In the genomic region with DNA sequence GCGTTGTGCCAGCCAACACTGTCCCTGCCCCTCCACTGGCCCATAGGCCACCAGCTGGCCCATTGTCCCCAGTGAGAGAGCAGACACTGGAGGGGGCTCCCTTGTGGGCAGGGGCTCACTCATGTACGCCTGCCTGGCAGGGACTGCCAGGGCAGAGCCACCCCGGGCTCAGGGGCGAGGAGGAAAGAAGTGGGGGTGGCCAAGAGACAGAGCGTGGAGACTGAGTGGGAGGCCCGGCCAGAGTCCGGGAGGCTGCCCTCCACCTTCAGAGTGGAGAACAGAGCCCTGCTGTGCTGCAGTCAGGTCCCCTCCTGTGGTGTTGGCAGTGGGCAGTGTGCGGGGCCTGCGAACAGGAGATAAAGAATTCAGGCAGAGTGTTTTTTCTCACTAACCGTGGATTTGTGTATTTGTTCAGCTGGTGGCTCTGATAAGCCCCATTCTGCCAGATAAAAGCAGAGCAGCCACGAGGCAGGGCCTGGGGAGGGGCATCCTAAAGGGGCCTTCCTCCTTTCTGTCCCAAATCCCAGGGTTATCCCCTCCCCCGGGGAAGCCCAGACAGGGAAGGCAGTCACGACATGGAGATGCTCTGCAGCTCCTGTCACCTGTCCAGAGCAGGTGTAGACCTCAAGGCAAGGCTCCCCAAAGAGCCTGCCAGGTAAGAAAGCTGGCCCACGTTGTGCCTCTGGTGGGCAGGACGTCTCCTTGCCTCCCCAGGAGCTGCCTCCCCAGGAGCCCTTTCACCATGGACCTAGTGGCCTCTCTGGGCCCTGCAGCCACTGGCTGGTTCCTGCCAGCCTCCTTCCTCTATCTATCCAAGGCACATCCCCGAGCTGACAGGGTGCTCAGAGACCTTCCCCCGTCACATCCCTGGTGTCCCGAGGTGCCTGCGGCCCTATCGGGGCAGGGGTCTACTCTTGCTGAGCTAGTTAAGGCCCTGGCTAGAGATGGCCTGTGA, we compare ENCODE assay signal across 11 cellular contexts. TPM values are rescaled to one million over a fixed set of nuclear protein-coding genes. Genes with fewer than 3 reads are reported as not detected.
DNase-seq lines count a peak whose midpoint lies in the region; ATAC-seq, FAIRE-seq and TF ChIP-seq lines count a peak whose summit lies in the region.
"Had no signal": no experiment of that assay in that cellular context is flagged by ENCODE, and none has a peak within 500 bp of the region (broad histone marks: within the 10 kb centered on the region; RNA-seq: fewer than 3 reads in every experiment).

No MANE protein-coding gene starts in this region.

- intact Hi-C loops in pancreas (cut with DNase I), result loop anchor here in 1 of 3 donors (10.0 kb wide), 1 partner anchor 85 kb away; no protein-coding TSS in a partner anchor
- intact Hi-C loops in CD4-positive, alpha-beta T cell (cut with DNase I, micrococcal nuclease), result no loop called here

- H3K27ac ChIP-seq in 22Rv1 (peak overlapping the region; percentile 39; the same call in 1 of the 2 replicates), coronary artery (peak overlapping the region; percentile 40 to 80), pancreas (no peak overlapping the region)
- no peak overlapping the region for H3K27ac ChIP-seq in CD4-positive, alpha-beta T cell (ENCODE audit: low read depth, low read length)

- peak; percentile 25 to 67 (median 61) for ATAC-seq in pancreas
- ATAC-seq in CD4-positive, alpha-beta T cell (ENCODE audit: poor library complexity), result no peak
- ATAC-seq in GM19351 (IDR thresholded peaks at IDR 0.05; ENCODE audit: unreplicated experiment), result no peak
- ATAC-seq: natural killer cell had no signal

- no peaks in the 10 kb centered on the region for H3K36me3 Mint-ChIP-seq in CD4-positive, alpha-beta T cell (ENCODE audit: low read depth)
- H3K36me3 Mint-ChIP-seq: natural killer cell had no signal

- H3K27me3 ChIP-seq in NT2/D1 (ENCODE audit: insufficient read depth, insufficient read length), result peaks cover 45% of the 10 kb centered on the region
- no peaks in the 10 kb centered on the region for H3K27me3 ChIP-seq in pancreas
- no peaks in the 10 kb centered on the region for H3K27me3 ChIP-seq in CD4-positive, alpha-beta T cell (ENCODE audit: control insufficient read depth, insufficient read depth, low read length)

- 27 to 31% methylated on average over 19 to 20 of the region's 20 CpGs for WGBS in pancreas, 2 donors

- DNase-seq in NT2/D1 (ENCODE audit: low read depth, low spot score), result no peak
- DNase-seq in coronary artery (ENCODE audit: low spot score), result no peak
- peak in 2 of 6 donors; percentile 25 to 57 for DNase-seq in pancreas
- no peak for DNase-seq in CD4-positive, alpha-beta T cell
- DNase-seq in NAMALWA (ENCODE audit: low spot score), result no peak
- no peak for DNase-seq in NK-92 treated with Interleukin-12 subunit alpha and Interleukin-12 subunit beta, amount 100 ng/mL, for 24 hours (lab: John Stamatoyannopoulos, UW)
- DNase-seq: natural killer cell; NCI-H1436 treated with DMSO at 0.1 percent for 48 hours; stimulated activated CD4-positive, alpha-beta T cell treated with anti-CD3 and anti-CD28 coated beads, Interleukin-15, amount 100 ng/mL, for 24 hours had no signal

- CTCF ChIA-PET in CD4-positive, alpha-beta T cell (lab: Charles Lee), result interaction anchor here (1.7 kb wide), 1 partner anchor 8 kb away, joined by 9 read pairs; no protein-coding TSS in a partner anchor

- H3K9me3 ChIP-seq in NT2/D1 (ENCODE audit: insufficient read depth, low read length) (no peaks in the 10 kb centered on the region), pancreas (no peaks in the 10 kb centered on the region)
- H3K9me3 ChIP-seq in CD4-positive, alpha-beta T cell (ENCODE audit: control insufficient read depth, low read length), result no peaks in the 10 kb centered on the region

- peaks cover 15% of the 10 kb centered on the region for H3K4me1 ChIP-seq in NT2/D1 (ENCODE audit: insufficient read depth, insufficient read length)
- peaks cover 14 to 20% (median 14%) of the 10 kb centered on the region in 3 donors for H3K4me1 ChIP-seq in pancreas

- H3K36me3 ChIP-seq in NT2/D1 (ENCODE audit: insufficient read depth, insufficient read length, low read length) (no peaks in the 10 kb centered on the region), pancreas (peaks cover 0 to 7% (median 0%) of the 10 kb centered on the region in 3 donors)

- POLR2A ChIA-PET in CD4-positive, alpha-beta T cell (lab: Charles Lee), result no interaction called here

- no peaks in the 10 kb centered on the region for H3K4me1 Mint-ChIP-seq in CD4-positive, alpha-beta T cell (ENCODE audit: low read depth)
- H3K4me1 Mint-ChIP-seq: natural killer cell had no signal

- no peaks in the 10 kb centered on the region for H3K27me3 Mint-ChIP-seq in CD4-positive, alpha-beta T cell

- no peak for TF ChIP-seq CTCF in 22Rv1 (IDR thresholded peaks at IDR 0.05)
- no peak for TF ChIP-seq CTCF in coronary artery (IDR thresholded peaks at IDR 0.05)
- TF ChIP-seq CTCF in pancreas (IDR thresholded peaks at IDR 0.05), result no peak
- no peak for TF ChIP-seq CTCF in CD4-positive, alpha-beta T cell (IDR thresholded peaks at IDR 0.05)

- H3K9me3 Mint-ChIP-seq in CD4-positive, alpha-beta T cell, result no peaks in the 10 kb centered on the region
- H3K9me3 Mint-ChIP-seq: natural killer cell had no signal

- no peak overlapping the region for H3K27ac Mint-ChIP-seq in CD4-positive, alpha-beta T cell
- H3K27ac Mint-ChIP-seq: natural killer cell had no signal

- FAIRE-seq in pancreas (lab: Jason Lieb, UNC), result no peak

- peak overlapping the region; percentile 58 for H3K9ac ChIP-seq in NT2/D1 (ENCODE audit: insufficient read length, low read depth)

- no peak overlapping the region for H3K4me3 Mint-ChIP-seq in CD4-positive, alpha-beta T cell
- H3K4me3 Mint-ChIP-seq: natural killer cell had no signal

- H3K4me3 ChIP-seq in NT2/D1 (ENCODE audit: insufficient read length, low read depth) (no peak overlapping the region), coronary artery (peak overlapping the region; percentile 33), pancreas (no peak overlapping the region)

RNA-seq across cellular contexts. Expression of a gene that starts 33.0 kb away (rescaled TPM):
- 1 to 10 TPM in 4 of 6 donors, under 1 TPM in 2; 0.51 to 5.5 (median 1.7) TPM for total RNA-seq in pancreas
- 1 to 10 TPM; 2.6 to 3.6 TPM for polyA plus RNA-seq in pancreas
- total RNA-seq in CD4-positive, alpha-beta T cell, result 1 to 10 TPM; 1.9 to 2.1 TPM

RNA-seq across cellular contexts. Expression of a gene that starts 46.8 kb away (rescaled TPM):
- total RNA-seq in pancreas, result 10 to 100 TPM; 12.7 to 29.2 (median 19.1) TPM
- polyA plus RNA-seq in pancreas, result 100 to 1,000 TPM in 1 of 2 donors, 10 to 100 TPM in 1; 85.5 to 108 TPM
- total RNA-seq in CD4-positive, alpha-beta T cell, result 10 to 100 TPM; 60.5 to 63.4 TPM

RNA-seq across cellular contexts. Expression of a gene that starts 48.4 kb away (rescaled TPM):
- total RNA-seq in pancreas, result 10 to 100 TPM in 5 of 6 donors, 1 to 10 TPM in 1; 9.8 to 25.3 (median 14.1) TPM
- 10 to 100 TPM in 1 of 2 donors, 1 to 10 TPM in 1; 7.0 to 19.8 TPM for polyA plus RNA-seq in pancreas
- 10 to 100 TPM; 13.0 to 13.5 TPM for total RNA-seq in CD4-positive, alpha-beta T cell

Comparison
In these comparisons a context has a peak if more than half of its experiments do, and no peak if none do; other contexts are left out.
1. H3K27ac ChIP-seq: peak in 22Rv1 (single experiment) and coronary artery (2 of 2); none in pancreas (0 of 4) and CD4-positive, alpha-beta T cell (single experiment).
2. ATAC-seq: peak in pancreas (4 of 4); none in CD4-positive, alpha-beta T cell (single experiment) and GM19351 (single experiment).